ENCODE assay signal across 8 cellular contexts in the genomic region with DNA sequence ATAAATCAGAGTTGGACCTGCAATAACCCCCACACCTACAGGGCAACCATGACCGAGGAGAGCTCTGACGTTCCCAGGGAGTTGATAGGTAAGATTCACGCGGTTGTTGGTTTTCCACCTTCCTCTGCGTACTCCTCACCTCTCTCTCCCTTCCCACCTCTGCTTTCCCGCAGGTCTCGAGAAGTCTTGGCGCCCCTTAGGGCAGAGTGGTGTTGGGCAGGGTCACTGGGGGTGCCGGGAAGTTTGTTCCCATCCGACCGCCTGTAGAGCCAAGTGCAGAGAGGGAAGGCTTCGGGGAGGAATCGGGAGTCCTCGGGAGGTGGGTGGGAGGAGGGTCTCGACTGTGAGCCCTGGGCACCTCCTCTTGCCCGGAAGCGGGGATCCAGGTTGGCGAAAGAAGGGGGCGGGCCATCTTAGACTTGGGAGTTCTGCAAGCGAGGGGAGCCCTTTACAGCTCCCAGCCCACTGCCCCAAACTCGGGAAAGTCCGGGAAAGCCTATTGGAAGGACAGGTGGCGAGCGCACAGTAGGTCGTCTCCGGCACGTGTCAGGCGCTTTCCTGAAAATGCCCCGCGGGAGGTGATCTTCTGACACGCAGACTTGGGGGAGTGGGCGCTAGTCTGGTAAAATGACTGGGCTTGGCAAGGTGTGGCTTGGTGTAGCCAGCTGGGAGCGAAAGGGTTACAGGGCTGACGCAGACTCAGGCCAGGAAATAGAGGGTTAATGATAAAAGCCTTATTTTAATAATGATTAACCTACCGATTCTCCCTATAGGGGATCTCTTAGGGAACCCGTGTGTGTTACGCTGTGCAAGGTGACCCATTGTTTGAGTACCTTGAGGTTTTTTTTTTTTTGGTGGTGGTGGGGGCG. TPM values are rescaled to one million over a fixed set of nuclear protein-coding genes. Genes with fewer than 3 reads are reported as not detected.
DNase-seq lines count a peak whose midpoint lies in the region; ATAC-seq, FAIRE-seq and TF ChIP-seq lines count a peak whose summit lies in the region.

No MANE protein-coding gene starts in this region.

- H3K4me1 Mint-ChIP-seq in astrocyte (ENCODE audit: low read depth, unreplicated experiment), result peaks cover 12% of the 10 kb centered on the region

- no peaks in the 10 kb centered on the region for H3K79me2 ChIP-seq in ACC112 (ENCODE audit: control insufficient read depth, insufficient read depth, low read length, unreplicated experiment)
- no peaks in the 10 kb centered on the region for H3K79me2 ChIP-seq in astrocyte (ENCODE audit: insufficient read depth, low read length)
- H3K79me2 ChIP-seq in smooth muscle cell (ENCODE audit: low read depth), result peaks cover 8% of the 10 kb centered on the region

- FAIRE-seq in astrocyte (lab: Jason Lieb, UNC), result no peak

- H4K20me1 ChIP-seq in astrocyte (ENCODE audit: insufficient read depth, low read length), result no peaks in the 10 kb centered on the region
- H4K20me1 ChIP-seq in smooth muscle cell (ENCODE audit: low read depth), result no peaks in the 10 kb centered on the region

- peaks cover under 1% of the 10 kb centered on the region for H3K36me3 Mint-ChIP-seq in astrocyte (ENCODE audit: low read depth, unreplicated experiment)

- peak overlapping the region; percentile 73 for H3K9ac ChIP-seq in NT2/D1 (ENCODE audit: insufficient read length, low read depth)
- peak overlapping the region; percentile 89 for H3K9ac ChIP-seq in astrocyte (ENCODE audit: low read length)
- H3K9ac ChIP-seq in smooth muscle cell (ENCODE audit: low read depth), result peak overlapping the region; percentile 80

- peaks cover 16% of the 10 kb centered on the region for H3K4me1 ChIP-seq in ACC112 (ENCODE audit: control insufficient read depth, insufficient read depth, low read length, unreplicated experiment)
- no peaks in the 10 kb centered on the region for H3K4me1 ChIP-seq in NT2/D1 (ENCODE audit: insufficient read depth, insufficient read length)
- H3K4me1 ChIP-seq in astrocyte (ENCODE audit: insufficient read depth, low read length), result peaks cover 15% of the 10 kb centered on the region
- peaks cover 8% of the 10 kb centered on the region for H3K4me1 ChIP-seq in smooth muscle cell (ENCODE audit: low read depth)

- 2% methylated on average over 38 of the region's 38 CpGs for WGBS in smooth muscle cell (ENCODE audit: low lambda C conversion rate)

- no peaks in the 10 kb centered on the region for H3K9me3 Mint-ChIP-seq in astrocyte (ENCODE audit: unreplicated experiment)

- no peaks in the 10 kb centered on the region for H3K27me3 Mint-ChIP-seq in astrocyte (ENCODE audit: low read depth, unreplicated experiment)

- H3K4me3 Mint-ChIP-seq in astrocyte (ENCODE audit: unreplicated experiment), result peak overlapping the region; percentile 95

- H3K9me3 ChIP-seq in NT2/D1 (ENCODE audit: insufficient read depth, low read length), result no peaks in the 10 kb centered on the region
- H3K9me3 ChIP-seq in astrocyte (ENCODE audit: insufficient read depth, low read depth, low read length), result no peaks in the 10 kb centered on the region
- no peaks in the 10 kb centered on the region for H3K9me3 ChIP-seq in iPS-18c (ENCODE audit: control insufficient read depth, insufficient read depth, low read length)
- H3K9me3 ChIP-seq in smooth muscle cell (replicated peaks; ENCODE audit: low read depth), result no peaks in the 10 kb centered on the region

- peak overlapping the region; percentile 76 for H3K27ac Mint-ChIP-seq in astrocyte (ENCODE audit: unreplicated experiment)

- H3K4me3 ChIP-seq in ACC112 (ENCODE audit: low read depth, low read length) (peak overlapping the region; percentile 97), NT2/D1 (ENCODE audit: insufficient read length, low read depth) (peak overlapping the region; percentile 62), astrocyte (ENCODE audit: insufficient read depth, low read depth, low read length) (peak overlapping the region; percentile 82), iPS-18c (ENCODE audit: insufficient read depth, low read depth, low read length) (peak overlapping the region; percentile 71), smooth muscle cell (peak overlapping the region; percentile 91)

- H3K27me3 ChIP-seq in ACC112 (ENCODE audit: insufficient read depth, low read length) (no peaks in the 10 kb centered on the region), NT2/D1 (ENCODE audit: insufficient read depth, insufficient read length) (no peaks in the 10 kb centered on the region), astrocyte (ENCODE audit: insufficient read depth, low read length) (no peaks in the 10 kb centered on the region), smooth muscle cell (ENCODE audit: low read depth) (no peaks in the 10 kb centered on the region)

- H3K27ac ChIP-seq in ACC112 (ENCODE audit: low read depth, low read length), result no peak overlapping the region
- no peak overlapping the region for H3K27ac ChIP-seq in astrocyte (ENCODE audit: low read depth, low read length)
- no peak overlapping the region for H3K27ac ChIP-seq in smooth muscle cell (ENCODE audit: low read depth)

- H2AFZ ChIP-seq in ACC112 (ENCODE audit: low read length, unreplicated experiment), result peak overlapping the region; percentile 78
- H2AFZ ChIP-seq in astrocyte (ENCODE audit: low read depth, low read length), result peak overlapping the region; percentile 95
- peak overlapping the region; percentile 93 for H2AFZ ChIP-seq in smooth muscle cell (ENCODE audit: low read depth)

- H3F3A ChIP-seq in smooth muscle cell (ENCODE audit: low read depth), result no peaks in the 10 kb centered on the region

- no peaks in the 10 kb centered on the region for H3K36me3 ChIP-seq in ACC112 (ENCODE audit: insufficient read depth, low read length)
- H3K36me3 ChIP-seq in NT2/D1 (ENCODE audit: insufficient read depth, insufficient read length, low read length), result no peaks in the 10 kb centered on the region
- no peaks in the 10 kb centered on the region for H3K36me3 ChIP-seq in astrocyte (ENCODE audit: insufficient read depth, low read length)
- H3K36me3 ChIP-seq in smooth muscle cell (ENCODE audit: low read depth), result no peaks in the 10 kb centered on the region

- TF ChIP-seq CTCF in astrocyte (IDR thresholded peaks at IDR 0.05; ENCODE audit: insufficient read depth, low read depth, low read length), result no peak
- TF ChIP-seq CTCF in smooth muscle cell (IDR thresholded peaks at IDR 0.05; ENCODE audit: borderline replicate concordance, insufficient read depth, poor library complexity, severe bottlenecking), result no peak

- ATAC-seq in GM19324 (IDR thresholded peaks at IDR 0.05; ENCODE audit: low FRiP score, unreplicated experiment), result peak; percentile 1

- H3K4me2 ChIP-seq in astrocyte (ENCODE audit: low read length) (peak overlapping the region; percentile 100), smooth muscle cell (peak overlapping the region; percentile 97)

- DNase-seq in NT2/D1 (ENCODE audit: low read depth, low spot score) (peak; percentile 5), astrocyte (ENCODE audit: low read depth) (no peak), smooth muscle cell (lab: John Stamatoyannopoulos, UW; ENCODE audit: unreplicated experiment) (no peak), GOT3 (lab: John Stamatoyannopoulos, UW) (no peak), MV-4-11 (lab: John Stamatoyannopoulos, UW) (no peak)

RNA-seq across cellular contexts. Expression of gene CARMIL1, which starts 0.8 kb away (rescaled TPM):
- 19.1 and 21.3 TPM in 2 replicates for total RNA-seq in astrocyte
- 24.1 and 31.1 TPM in 2 replicates for total RNA-seq in smooth muscle cell
- polyA plus RNA-seq in smooth muscle cell, result 5.7 and 7.6 TPM in 2 replicates
